Comparison of ENCODE assay signal across 4 cellular contexts in the genomic region with DNA sequence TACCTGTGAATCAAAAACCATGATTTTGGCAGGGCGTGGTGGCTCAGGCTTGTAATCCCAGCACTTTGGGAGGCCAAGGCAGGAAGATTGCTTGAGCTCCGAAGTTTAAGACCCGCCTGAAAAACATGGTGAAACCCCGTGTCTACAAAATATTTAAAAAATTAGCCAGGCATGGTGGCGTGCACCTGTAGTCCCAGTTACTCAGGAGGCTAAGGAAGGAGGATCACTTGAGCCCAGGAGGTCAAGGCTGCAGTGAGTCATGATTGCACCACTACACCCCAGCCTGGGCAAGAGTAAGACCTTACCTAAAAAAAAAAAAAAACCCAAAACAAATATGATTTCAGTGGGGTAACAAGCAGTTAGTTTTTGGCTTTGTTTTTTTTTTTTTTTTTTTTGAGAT. TPM values are rescaled to one million over a fixed set of nuclear protein-coding genes. Genes with fewer than 3 reads are reported as not detected.
"Had no signal": no experiment of that assay in that cellular context is flagged by ENCODE, and none has a peak within 500 bp of the region (broad histone marks: within the 10 kb centered on the region; RNA-seq: fewer than 3 reads in every experiment).

No MANE protein-coding gene starts in this region.

RNA-seq across cellular contexts. Expression of a gene that starts 54.7 kb away (rescaled TPM):
- polyA plus RNA-seq: naive thymus-derived CD4-positive, alpha-beta T cell; ovary; right cardiac atrium; smooth muscle cell had no signal
